10 cellular contexts compared by ENCODE assay signal in genomic region chr9:107883496-107884120, GRCh38.
A peak's percentile ranks its signal among the peaks of the same experiment; 100 is the strongest.
DNase-seq lines count a peak whose midpoint lies in the region; ATAC-seq and TF ChIP-seq lines count a peak whose summit lies in the region.
"Had no signal": no experiment of that assay in that cellular context is flagged by ENCODE, and none has a peak within 500 bp of the region (broad histone marks: within the 10 kb centered on the region; RNA-seq: fewer than 3 reads in every experiment).

No MANE protein-coding gene starts in this region.

- 83% methylated on average over 4 of the region's 4 CpGs for WGBS in mammary epithelial cell (ENCODE audit: low coverage, missing lambda C conversion rate)
- no CpG with 5 or more reads among the region's 4 CpGs for WGBS in H9 (ENCODE audit: extremely low coverage, insufficient read length, low lambda C conversion rate)

- TF ChIP-seq CTCF in MCF 10A (IDR thresholded peaks at IDR 0.05; ENCODE audit: unreplicated experiment) (no peak), mammary epithelial cell (conservative IDR thresholded peaks at IDR 0.05 in 1 of 2, IDR thresholded peaks at IDR 0.05 in 1 of 2; ENCODE audit: extremely low read depth in 1 of 2, insufficient read depth in 1 of 2, low read depth in 1 of 2, low read length in 2 of 2) (no peak), H9 (conservative IDR thresholded peaks at IDR 0.05) (no peak)

- BruUV-seq in MCF 10A (replicated peaks; lab: Mats Ljungman, UMichigan) (no TSS peak), mammary epithelial cell (replicated peaks; lab: Mats Ljungman, UMichigan) (no TSS peak)

- CTCF ChIA-PET in MCF 10A (lab: Yijun Ruan, JAX) = no interaction called here
- CTCF ChIA-PET in mammary epithelial cell (lab: Charles Lee; ENCODE audit: low non-redundant PET) = interaction anchor here (0.9 kb wide), 1 partner anchor 49 kb away, joined by 4 read pairs; no protein-coding TSS in a partner anchor

- ATAC-seq in HG02759 (IDR thresholded peaks at IDR 0.05; ENCODE audit: unreplicated experiment) (peak; percentile 93), esophagus mucosa (no peak)
- no peak for ATAC-seq in activated T-cell treated with anti-CD3 and anti-CD28 coated beads, Interleukin-2, amount 50 U/mL, for 72 hours (replicated peaks in 1 of 2)
- ATAC-seq: natural killer cell had no signal

- H4K8ac ChIP-seq in H9 (replicated peaks; ENCODE audit: insufficient read length, low read depth, low read length) = no peak overlapping the region

- intact Hi-C loops in MCF 10A (cut with micrococcal nuclease) (no loop called here), mammary epithelial cell (cut with micrococcal nuclease) (no loop called here)

- no peak overlapping the region for H2BK5ac ChIP-seq in H9 (ENCODE audit: insufficient read length, low read length)

- no peaks in the 10 kb centered on the region for H3K9me2 ChIP-seq in Karpas-422 (replicated peaks; ENCODE audit: insufficient read depth, low read length)

- H3K9me3 ChIP-seq in mammary epithelial cell (replicated peaks; ENCODE audit: insufficient read depth, low read length) (no peaks in the 10 kb centered on the region), Karpas-422 (ENCODE audit: low read length) (no peaks in the 10 kb centered on the region), H9 (ENCODE audit: control insufficient read depth, low read depth, low read length) (no peaks in the 10 kb centered on the region)

- H3K79me1 ChIP-seq in H9 (ENCODE audit: insufficient read depth, low read depth, low read length, poor library complexity, severe bottlenecking) = no peaks in the 10 kb centered on the region

- H3K79me2 ChIP-seq in mammary epithelial cell (ENCODE audit: insufficient read depth, low read length) (no peaks in the 10 kb centered on the region), Karpas-422 (ENCODE audit: low read length) (no peaks in the 10 kb centered on the region), H9 (ENCODE audit: insufficient read depth, low read length) (no peaks in the 10 kb centered on the region)

- H3K4me2 ChIP-seq in mammary epithelial cell (ENCODE audit: insufficient read depth, low read depth, low read length) (no peak overlapping the region), Karpas-422 (ENCODE audit: low read depth, low read length, poor library complexity, severe bottlenecking) (no peak overlapping the region), H9 (ENCODE audit: insufficient read depth, insufficient read length, low read length) (no peak overlapping the region)

- no peak overlapping the region for H4K5ac ChIP-seq in H9 (ENCODE audit: insufficient read length, low read depth, low read length)

- no peak overlapping the region for H3K14ac ChIP-seq in H9 (ENCODE audit: insufficient read depth, low read length)

- H3K36me3 ChIP-seq in mammary epithelial cell (ENCODE audit: insufficient read depth, low read length) (no peaks in the 10 kb centered on the region), Karpas-422 (ENCODE audit: insufficient read depth, low read length) (no peaks in the 10 kb centered on the region)

- no peak overlapping the region for H3K23ac ChIP-seq in H9 (ENCODE audit: insufficient read length, low read depth, low read length)

- H3K27ac Mint-ChIP-seq in MCF 10A (ENCODE audit: low read depth, unreplicated experiment) (no peak overlapping the region), H9 (no peak overlapping the region)
- no peak overlapping the region for H3K27ac Mint-ChIP-seq in activated T-cell treated with anti-CD3 and anti-CD28 coated beads, Interleukin-2, amount 50 U/mL, for 72 hours
- H3K27ac Mint-ChIP-seq: natural killer cell had no signal

- H2AFZ ChIP-seq in mammary epithelial cell (ENCODE audit: low read depth, low read length) (no peak overlapping the region), Karpas-422 (ENCODE audit: low read length) (no peak overlapping the region), H9 (ENCODE audit: low read length) (no peak overlapping the region)

- H3K4me3 ChIP-seq in mammary epithelial cell (replicated peaks in 1 of 3; ENCODE audit: insufficient read depth in 1 of 3, low read depth in 2 of 3, low read length in 3 of 3) = no peak overlapping the region
- no peak overlapping the region for H3K4me3 ChIP-seq in Karpas-422 (ENCODE audit: low read length)

- H2BK12ac ChIP-seq in H9 (ENCODE audit: insufficient read length, low read depth, low read length) = no peak overlapping the region

- H4K91ac ChIP-seq in H9 (ENCODE audit: insufficient read length, low read depth, low read length) = no peak overlapping the region

- H3K9me3 Mint-ChIP-seq in MCF 10A (ENCODE audit: unreplicated experiment) (no peaks in the 10 kb centered on the region), H9 (no peaks in the 10 kb centered on the region; a peak in 1 of 5 replicates)
- peaks cover 3 to 6% of the 10 kb centered on the region in 2 donors for H3K9me3 Mint-ChIP-seq in activated T-cell treated with anti-CD3 and anti-CD28 coated beads, Interleukin-2, amount 50 U/mL, for 72 hours
- H3K9me3 Mint-ChIP-seq: natural killer cell had no signal

- H3K4me1 ChIP-seq in mammary epithelial cell (ENCODE audit: insufficient read depth, low read length) (peaks cover 3% of the 10 kb centered on the region), Karpas-422 (ENCODE audit: low read length) (peaks cover 12% of the 10 kb centered on the region), H9 (ENCODE audit: insufficient read depth, low read length) (no peaks in the 10 kb centered on the region)

- H4K20me1 ChIP-seq in mammary epithelial cell (ENCODE audit: insufficient read depth, low read length) = no peaks in the 10 kb centered on the region
- no peaks in the 10 kb centered on the region for H4K20me1 ChIP-seq in Karpas-422 (ENCODE audit: insufficient read depth, low read depth, low read length)
- no peaks in the 10 kb centered on the region for H4K20me1 ChIP-seq in H9 (ENCODE audit: control insufficient read depth, insufficient read depth, insufficient read length)

- POLR2A ChIA-PET in MCF 10A (lab: Yijun Ruan, JAX) = interaction anchor here (0.6 to 1.1 kb wide), 3 partner anchors 50 to 169 kb away, joined by 3 read pairs; no protein-coding TSS in a partner anchor

- H2BK20ac ChIP-seq in H9 (ENCODE audit: low read depth, low read length, poor library complexity, severe bottlenecking) = no peak overlapping the region

- dilution Hi-C loops in mammary epithelial cell (cut with HindIII; ENCODE audit: low sequenced_read_pairs) = no loop called here

- H3K18ac ChIP-seq in H9 (ENCODE audit: insufficient read length, low read depth, low read length) = no peak overlapping the region

- H3K27me3 Mint-ChIP-seq in MCF 10A (ENCODE audit: insufficient read depth, unreplicated experiment) (no peaks in the 10 kb centered on the region), H9 (ENCODE audit: low read depth) (peaks cover 2% of the 10 kb centered on the region; the same call in 1 of the 2 replicates)
- H3K27me3 Mint-ChIP-seq in activated T-cell treated with anti-CD3 and anti-CD28 coated beads, Interleukin-2, amount 50 U/mL, for 72 hours (ENCODE audit: low read depth) = no peaks in the 10 kb centered on the region

- H3K9ac ChIP-seq in mammary epithelial cell (ENCODE audit: insufficient read depth, low read length) (no peak overlapping the region), Karpas-422 (ENCODE audit: low read length) (no peak overlapping the region), H9 (ENCODE audit: extremely low read depth, insufficient read length, low read length) (no peak overlapping the region)

- no peak overlapping the region for H3K4me3 Mint-ChIP-seq in MCF 10A (ENCODE audit: unreplicated experiment)
- H3K4me3 Mint-ChIP-seq in H9 = no peak overlapping the region
- H3K4me3 Mint-ChIP-seq in activated T-cell treated with anti-CD3 and anti-CD28 coated beads, Interleukin-2, amount 50 U/mL, for 72 hours = no peak overlapping the region
- H3K4me3 Mint-ChIP-seq: natural killer cell had no signal

- H3K27me3 ChIP-seq in mammary epithelial cell (ENCODE audit: insufficient read depth, low read length) = no peaks in the 10 kb centered on the region
- no peaks in the 10 kb centered on the region for H3K27me3 ChIP-seq in Karpas-422 (ENCODE audit: low read length)
- no peaks in the 10 kb centered on the region for H3K27me3 ChIP-seq in H9 (ENCODE audit: insufficient read depth, low read length)

- no peak overlapping the region for H2BK15ac ChIP-seq in H9 (ENCODE audit: low read depth, low read length)

- H3T11ph ChIP-seq in H9 (ENCODE audit: low read length) = no peak overlapping the region

- H3K23me2 ChIP-seq in H9 (ENCODE audit: insufficient read length, low read depth, low read length, poor library complexity, severe bottlenecking) = no peaks in the 10 kb centered on the region

- DNase-seq in MCF 10A (ENCODE audit: unreplicated experiment) (peak; percentile 6), mammary epithelial cell (no peak), Karpas-422 (peak; percentile 56), H9 (no peak), NCI-H2171 treated with DMSO at 0.1 percent for 48 hours (lab: John Stamatoyannopoulos, UW) (no peak)
- DNase-seq in activated T-cell treated with anti-CD3 and anti-CD28 coated beads, Interleukin-2, amount 50 U/mL, for 72 hours = no peak
- DNase-seq: MM.1S, natural killer cell had no signal

- H3K56ac ChIP-seq in H9 (ENCODE audit: insufficient read length, low read depth, low read length) = no peak overlapping the region

- no peak overlapping the region for H2BK120ac ChIP-seq in H9 (ENCODE audit: low read depth, low read length, poor library complexity, severe bottlenecking)

- H3K27ac ChIP-seq in mammary epithelial cell (ENCODE audit: insufficient read depth, low read depth, low read length) (no peak overlapping the region), Karpas-422 (ENCODE audit: low read length) (no peak overlapping the region), H9 (ENCODE audit: insufficient read length, low read depth, low read length) (no peak overlapping the region)

- no peak overlapping the region for H2AK5ac ChIP-seq in H9 (ENCODE audit: insufficient read length, low read length)

- in situ Hi-C loops in mammary epithelial cell (cut with MboI; ENCODE audit: low sequenced_read_pairs in 2 of 2) = no loop called here

- no peaks in the 10 kb centered on the region for H3K36me3 Mint-ChIP-seq in MCF 10A (ENCODE audit: insufficient read depth, unreplicated experiment)
- no peaks in the 10 kb centered on the region; a peak in 1 of 7 replicates for H3K36me3 Mint-ChIP-seq in H9 (ENCODE audit: insufficient read depth in 1 of 3, low read depth in 3 of 3)
- H3K36me3 Mint-ChIP-seq in activated T-cell treated with anti-CD3 and anti-CD28 coated beads, Interleukin-2, amount 50 U/mL, for 72 hours (ENCODE audit: insufficient read depth in 2 of 2) = no peaks in the 10 kb centered on the region
- H3K36me3 Mint-ChIP-seq: natural killer cell had no signal

- H3K4me1 Mint-ChIP-seq in MCF 10A (ENCODE audit: insufficient read depth, unreplicated experiment) (no peaks in the 10 kb centered on the region), H9 (0 out of 4 replicates have a peak, but pooled peaks cover 0 to 3% of the 10 kb centered on the region in 2 experiments)
- no peaks in the 10 kb centered on the region for H3K4me1 Mint-ChIP-seq in activated T-cell treated with anti-CD3 and anti-CD28 coated beads, Interleukin-2, amount 50 U/mL, for 72 hours (ENCODE audit: low read depth)
- H3K4me1 Mint-ChIP-seq: natural killer cell had no signal

- no peak overlapping the region for H3K4ac ChIP-seq in H9 (ENCODE audit: low read depth, low read length)

Comparison
In these comparisons a context has a peak if more than half of its experiments do, and no peak if none do; other contexts are left out.
1. DNase-seq: peak in MCF 10A (single experiment) and Karpas-422 (single experiment); none in mammary epithelial cell (single experiment), H9 (single experiment), NCI-H2171 treated with DMSO at 0.1 percent for 48 hours (single experiment) and activated T-cell treated with anti-CD3 and anti-CD28 coated beads, Interleukin-2, amount 50 U/mL, for 72 hours (0 of 2).